1 cellular context compared by ENCODE assay signal in genomic region chr2:218383892-218384519, GRCh38.
TF ChIP-seq lines count a peak whose summit lies in the region.

No MANE protein-coding gene starts in this region.

TF ChIP-seq in A549, 52 proteins besides CTCF, POLR2A, EP300 and RAD21:
- TF ChIP-seq PHF8 (IDR thresholded peaks at IDR 0.05; ENCODE audit: borderline replicate concordance, low read depth) (no peak), FOSL2 (IDR thresholded peaks at IDR 0.05) (no peak), FOSL2 (CRISPR knock-in tag; IDR thresholded peaks at IDR 0.05) (0 out of 2 replicates have a peak, but pooled peaks have one; percentile 14), HOXA7 (CRISPR knock-in tag; IDR thresholded peaks at IDR 0.05) (no peak), MAFK (IDR thresholded peaks at IDR 0.05; ENCODE audit: partially characterized antibody) (no peak)
- TF ChIP-seq, protein P1, sequence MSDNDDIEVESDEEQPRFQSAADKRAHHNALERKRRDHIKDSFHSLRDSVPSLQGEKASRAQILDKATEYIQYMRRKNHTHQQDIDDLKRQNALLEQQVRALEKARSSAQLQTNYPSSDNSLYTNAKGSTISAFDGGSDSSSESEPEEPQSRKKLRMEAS (IDR thresholded peaks at IDR 0.05) = peak; percentile 16; the same call in 1 of the 2 replicates
